7 cellular contexts compared by ENCODE assay signal in genomic region chr4:140361099-140361498, GRCh38.
"Had no signal": no experiment of that assay in that cellular context is flagged by ENCODE, and none has a peak within 500 bp of the region (broad histone marks: within the 10 kb centered on the region; RNA-seq: fewer than 3 reads in every experiment).

No MANE protein-coding gene starts in this region.

- H3K4me3 ChIP-seq: GM12878 had no signal

- DNase-seq: GDM1, GF-D8 had no signal

- FAIRE-seq: G401.6, GM12878, GM12892, GM18507, GM19239 had no signal

- ATAC-seq: GM12878 had no signal
